ENCODE assay signal across 15 cellular contexts in genomic region chr20:54122189-54122588, GRCh38. TPM values are rescaled to one million over a fixed set of nuclear protein-coding genes. Genes with fewer than 3 reads are reported as not detected.
DNase-seq lines count a peak whose midpoint lies in the region; ATAC-seq, FAIRE-seq and TF ChIP-seq lines count a peak whose summit lies in the region.
"Had no signal": no experiment of that assay in that cellular context is flagged by ENCODE, and none has a peak within 500 bp of the region (broad histone marks: within the 10 kb centered on the region; RNA-seq: fewer than 3 reads in every experiment).

No MANE protein-coding gene starts in this region.

- RAD21 ChIA-PET in HCT116 (lab: Charles Lee; ENCODE audit: low non-redundant PET in 1 of 2, low total read pairs in 2 of 2, uncharacterized antibody in 2 of 2, unreplicated experiment in 2 of 2): interaction anchor here in 1 of 2 experiments (2.1 kb wide), 1 partner anchor 17 kb away, joined by 4 read pairs; no protein-coding TSS in a partner anchor

- no TSS peak for BruUV-seq in HCT116 (replicated peaks; lab: Mats Ljungman, UMichigan)

- H3K27me3 ChIP-seq in HCT116 (ENCODE audit: insufficient read depth, low read length): no peaks in the 10 kb centered on the region
- no peaks in the 10 kb centered on the region for H3K27me3 ChIP-seq in foreskin keratinocyte
- H3K27me3 ChIP-seq: stomach had no signal

- CTCF ChIA-PET in A549 (lab: Yijun Ruan, JAX) (interaction anchor here (0.6 to 4.2 kb wide), 7 partner anchors 11 to 38 kb away, joined by 3 to 20 read pairs (median 4); no protein-coding TSS in a partner anchor), HCT116 (lab: Charles Lee) (no interaction called here), RWPE1 (lab: Yijun Ruan, JAX) (interaction anchor here (0.7 kb wide), 1 partner anchor 84 kb away, joined by 3 read pairs; no protein-coding TSS in a partner anchor)

- TF ChIP-seq CTCF in A549 (IDR thresholded peaks at IDR 0.05) (no peak), HCT116 (IDR thresholded peaks at IDR 0.05 in 2 of 3, conservative IDR thresholded peaks at IDR 0.05 in 1 of 3; ENCODE audit: borderline replicate concordance in 1 of 3, insufficient read depth in 1 of 3, low read depth in 2 of 3, low read length in 2 of 3) (no peak), RWPE1 (conservative IDR thresholded peaks at IDR 0.05; ENCODE audit: low read depth) (no peak), foreskin keratinocyte (conservative IDR thresholded peaks at IDR 0.05) (no peak)

- no peak for ATAC-seq in A549
- no peak for ATAC-seq in HCT116
- no peak for ATAC-seq in foreskin keratinocyte
- ATAC-seq: natural killer cell treated with Interleukin-12 subunit alpha and Interleukin-12 subunit beta and Interleukin-15 and Interleukin-18, amount 100 ng/mL, for 72 hours had no signal

- no peaks in the 10 kb centered on the region for H3K79me2 ChIP-seq in HCT116 (ENCODE audit: insufficient read depth, low read length)

- peak; percentile 92 for FAIRE-seq in A549 (lab: Jason Lieb, UNC)

- TF ChIP-seq RAD21 in A549 (conservative IDR thresholded peaks at IDR 0.05 in 1 of 2, IDR thresholded peaks at IDR 0.05 in 1 of 2): no peak
- no peak for TF ChIP-seq RAD21 in HCT116 (IDR thresholded peaks at IDR 0.05; ENCODE audit: low read depth)

- H4K20me1 ChIP-seq in HCT116 (ENCODE audit: insufficient read depth): no peaks in the 10 kb centered on the region

- TF ChIP-seq EP300 in A549 (IDR thresholded peaks at IDR 0.05): peak in 1 of 2 experiments; percentile 21; a peak in 2 of 5 replicates

- intact Hi-C loops in HCT116 (cut with micrococcal nuclease): loop anchor here (5.0 kb wide), 1 partner anchor 50 kb away; the partner anchor contains the start of gene CYP24A1

- H3K36me3 ChIP-seq in HCT116 (ENCODE audit: control insufficient read depth in 1 of 2, insufficient read depth in 2 of 2, low read length in 2 of 2): no peaks in the 10 kb centered on the region
- H3K36me3 ChIP-seq: stomach had no signal

- H3K9me2 ChIP-seq in HCT116 (ENCODE audit: insufficient read depth): no peaks in the 10 kb centered on the region

- H3K4me3 ChIP-seq in A549 (no peak overlapping the region), HCT116 (replicated peaks in 1 of 2; ENCODE audit: low read depth in 1 of 2, low read length in 2 of 2) (no peak overlapping the region)
- H3K4me3 ChIP-seq: stomach had no signal

- H3K27ac ChIP-seq in A549 (peak overlapping the region; percentile 94 to 98), HCT116 (ENCODE audit: low read depth, low read length) (peak overlapping the region; percentile 96), RWPE1 (no peak overlapping the region), foreskin keratinocyte (peak overlapping the region; percentile 99)

- peak overlapping the region; percentile 72 for H3K9ac ChIP-seq in HCT116 (ENCODE audit: low read length)

- H3K9me3 ChIP-seq in A549 (peaks cover 5% of the 10 kb centered on the region; the same call in 1 of the 3 replicates), HCT116 (ENCODE audit: control insufficient read depth in 1 of 2, insufficient read depth in 1 of 2, low read depth in 1 of 2, low read length in 2 of 2) (no peaks in the 10 kb centered on the region)
- H3K9me3 ChIP-seq: stomach had no signal

- POLR2A ChIA-PET in A549 (lab: Yijun Ruan, JAX) (interaction anchor here (0.6 to 2.3 kb wide), 5 partner anchors 9 to 47 kb away, joined by 3 to 34 read pairs (median 12); no protein-coding TSS in a partner anchor), HCT116 (lab: Charles Lee) (interaction anchor here (1.7 kb wide), 2 partner anchors 13 to 18 kb away, joined by 5 read pairs; no protein-coding TSS in a partner anchor), RWPE1 (lab: Yijun Ruan, JAX; ENCODE audit: low non-redundant PET) (no interaction called here)

- WGBS in A549 (ENCODE audit: missing lambda C conversion rate): 6% methylated on average over 1 of the region's 1 CpG

- peak overlapping the region; percentile 53 for H3K4me2 ChIP-seq in A549
- peak overlapping the region; percentile 58 for H3K4me2 ChIP-seq in HCT116 (ENCODE audit: low read length)

- H2AFZ ChIP-seq in HCT116 (ENCODE audit: low read depth, low read length, poor library complexity, severe bottlenecking): no peak overlapping the region

- DNase-seq in A549 (ENCODE audit: low read depth in 1 of 2, low spot score in 1 of 2): peak in 1 of 2 experiments; percentile 66
- DNase-seq in HCT116 (ENCODE audit: low read depth, low spot score): no peak
- peak; percentile 65 for DNase-seq in RWPE1 (ENCODE audit: low spot score)
- peak in 1 of 2 donors; percentile 76 for DNase-seq in foreskin keratinocyte
- DNase-seq in retina: no peak
- DNase-seq in cerebellum (ENCODE audit: low spot score): no peak
- DNase-seq in NCI-H345 (lab: John Stamatoyannopoulos, UW): no peak
- DNase-seq in pons (ENCODE audit: low spot score): no peak
- DNase-seq: activated effector memory CD4-positive, alpha-beta T cell treated with anti-CD3 and anti-CD28 coated beads, Interleukin-2, amount 50 U/mL, for 16 hours; cortex of kidney; Kasumi-1; stomach had no signal

- TF ChIP-seq POLR2A in A549 (IDR thresholded peaks at IDR 0.05; ENCODE audit: low read length): no peak
- no peak for TF ChIP-seq POLR2A in HCT116 (IDR thresholded peaks at IDR 0.05; ENCODE audit: borderline replicate concordance, extremely low read depth, insufficient read depth, insufficient read length)

- peaks cover 86% of the 10 kb centered on the region for H3K4me1 ChIP-seq in A549
- H3K4me1 ChIP-seq in HCT116 (ENCODE audit: control insufficient read depth in 1 of 2, insufficient read depth in 2 of 2, low read length in 2 of 2): peaks cover 54 to 86% of the 10 kb centered on the region in 2 experiments
- peaks cover 30% of the 10 kb centered on the region for H3K4me1 ChIP-seq in foreskin keratinocyte

TF ChIP-seq in A549, 52 proteins besides CTCF, POLR2A, EP300 and RAD21 (continues in another document):
- TF ChIP-seq RCOR1 (IDR thresholded peaks at IDR 0.05; ENCODE audit: low read depth, low read length) (no peak), SREBF2 (IDR thresholded peaks at IDR 0.05) (no peak), MAFK (IDR thresholded peaks at IDR 0.05; ENCODE audit: partially characterized antibody) (no peak), CHD4 (IDR thresholded peaks at IDR 0.05; ENCODE audit: borderline replicate concordance) (no peak), CHD2 (IDR thresholded peaks at IDR 0.05; ENCODE audit: low read length, partially characterized antibody) (no peak), HOXA7 (CRISPR knock-in tag; IDR thresholded peaks at IDR 0.05) (0 out of 2 replicates have a peak, but pooled peaks have one; percentile 10), ESRRA (IDR thresholded peaks at IDR 0.05; ENCODE audit: borderline replicate concordance, low read length) (no peak)

TF ChIP-seq in HCT116, 20 proteins besides CTCF, POLR2A, EP300 and RAD21:
- TF ChIP-seq ATF3 (IDR thresholded peaks at IDR 0.05) (no peak), FOSL1 (IDR thresholded peaks at IDR 0.05; ENCODE audit: low read depth) (peak; percentile 56), JUND (IDR thresholded peaks at IDR 0.05) (peak; percentile 30; the same call in 1 of the 2 replicates), POLR2AphosphoS5 (IDR thresholded peaks at IDR 0.05; ENCODE audit: low read depth, low read length) (no peak)

RNA-seq across cellular contexts. Expression of gene CYP24A1, which starts 51.6 kb away (rescaled TPM):
- polyA plus RNA-seq in A549 (2011; rRNA removed) (1,617 and 1,630 TPM in 2 replicates), A549 (2017; fragmentation: RNase III; extraction: RNeasy Plus Mini Kit Qiagen cat#74134 plus additional on column Dnase treatment) (623 to 738 TPM (median 722 TPM) in 3 replicates), foreskin keratinocyte (0.58 and 0.63 TPM in 2 replicates)
- 456 and 584 TPM in 2 replicates for polyA plus RNA-seq in A549 (2012; cell fraction: cytosol; rRNA removed)
- 1,301 and 1,335 TPM in 2 replicates for polyA plus RNA-seq in A549 (2012; cell fraction: nucleus; rRNA removed)
- polyA minus RNA-seq in A549 (2011; rRNA and poly(A)+ RNA removed): 4,726 and 5,326 TPM in 2 replicates
- total RNA-seq in HCT116 (2021; ENCODE audit: unreplicated experiment) (267 TPM), foreskin keratinocyte (1.4 and 2.3 TPM in 2 replicates), cerebellum (1.1 TPM)
- 18.9 and 34.6 TPM in 2 replicates for polyA plus RNA-seq in HCT116 (2012)
- total RNA-seq: natural killer cell treated with Interleukin-12 subunit alpha and Interleukin-12 subunit beta and Interleukin-15 and Interleukin-18, amount 100 ng/mL, for 72 hours; stomach had no signal

RNA-seq across cellular contexts. Expression of gene BCAS1, which starts 51.8 kb away (rescaled TPM):
- polyA plus RNA-seq in A549 (2011; rRNA removed): 3.9 and 7.9 TPM in 2 replicates
- polyA plus RNA-seq in A549 (2012; cell fraction: cytosol; rRNA removed): 0.96 and 0.98 TPM in 2 replicates
- 0.73 and 1.2 TPM in 2 replicates for polyA plus RNA-seq in A549 (2012; cell fraction: nucleus; rRNA removed)
- polyA plus RNA-seq in A549 (2017; fragmentation: RNase III; extraction: RNeasy Plus Mini Kit Qiagen cat#74134 plus additional on column Dnase treatment): 1.2 to 1.4 TPM (median 1.3 TPM) in 3 replicates
- 3.2 and 3.6 TPM in 2 replicates for polyA minus RNA-seq in A549 (2011; rRNA and poly(A)+ RNA removed)
- total RNA-seq in HCT116 (2021; ENCODE audit: unreplicated experiment): 0.17 TPM
- 0.09 and 0.17 TPM in 2 replicates for polyA plus RNA-seq in HCT116 (2012)
- not detected in 2 replicates for total RNA-seq in foreskin keratinocyte
- not detected in 2 replicates for polyA plus RNA-seq in foreskin keratinocyte
- total RNA-seq in cerebellum: 6.1 TPM
- total RNA-seq: NCI-H460 had no signal
- polyA plus RNA-seq: AG04450 had no signal

Comparison
In these comparisons a context has a peak if more than half of its experiments do, and no peak if none do; other contexts are left out.
1. RNA of gene CYP24A1, which starts 51.6 kb away (total RNA-seq): 267 TPM in HCT116 (single experiment); 1.4 to 2.3 TPM in foreskin keratinocyte and 1.1 TPM in cerebellum (single experiment); every median in the first group is over 10 times any median in the second.
2. Of the 6 proteins assayed by ChIP-seq in both A549 and HCT116: peak only in A549: MAX; only in HCT116: none; in both: none; in neither: 5.